29 cellular contexts compared by ENCODE assay signal in genomic region chr2:39668576-39668975, GRCh38. TPM values are rescaled to one million over a fixed set of nuclear protein-coding genes. Genes with fewer than 3 reads are reported as not detected.
"Had no signal": no experiment of that assay in that cellular context is flagged by ENCODE, and none has a peak within 500 bp of the region (broad histone marks: within the 10 kb centered on the region; RNA-seq: fewer than 3 reads in every experiment).

No MANE protein-coding gene starts in this region.

- H3K9me3 Mint-ChIP-seq: memory B cell; natural killer cell treated with Interleukin-12 subunit alpha and Interleukin-12 subunit beta and Interleukin-15 and Interleukin-18, amount 100 ng/mL, for 72 hours; stimulated activated memory B cell treated with anti-CD40 and anti-IgM and Interleukin-4, amounts not matched to agents 10 μg/mL and 1 μg/mL and 100 μg/mL, for 72 hours had no signal

- H3K27ac ChIP-seq: heart left ventricle, left ventricle myocardium inferior, neutrophil, parathyroid adenoma, psoas muscle, right lobe of liver, spleen, stomach, testis, thyroid gland, transverse colon, upper lobe of right lung had no signal

- DNase-seq: glutamatergic neuron; heart left ventricle; hypothalamus; immature natural killer cell; left ventricle myocardium inferior; midbrain; mucosa of descending colon; naive thymus-derived CD4-positive, alpha-beta T cell; occipital lobe; psoas muscle; right lobe of liver; small intestine; spleen; stimulated activated CD4-positive, alpha-beta T cell treated with anti-CD3 and anti-CD28 coated beads, Interleukin-1b, Interleukin-23, amount 100 ng/mL, for 48 hours; stimulated activated CD4-positive, alpha-beta T cell treated with anti-CD3 and anti-CD28 coated beads, Interleukin-2, amount 100 ng/mL, for 48 hours; stimulated activated CD4-positive, alpha-beta T cell treated with anti-CD3 and anti-CD28 coated beads, Interleukin-4, amount 100 ng/mL, for 4 hours; stimulated activated CD8-positive, alpha-beta memory T cell treated with anti-CD3 and anti-CD28 coated beads, Interleukin-4, amount 100 ng/mL, for 48 hours; stimulated activated naive CD8-positive, alpha-beta T cell treated with anti-CD3 and anti-CD28 coated beads, Interleukin-15, Interleukin-2, amounts not matched to agents 100 U/mL and 50 U/mL, for 24 hours; stomach; testis; thyroid gland; transverse colon; upper lobe of right lung had no signal

- H3K4me3 ChIP-seq: heart left ventricle, left ventricle myocardium inferior, lung, mucosa of descending colon, psoas muscle, right lobe of liver, spleen, stomach, testis, thyroid gland, transverse colon, upper lobe of right lung had no signal

- H3K4me3 Mint-ChIP-seq: immature natural killer cell; memory B cell; naive thymus-derived CD4-positive, alpha-beta T cell; natural killer cell treated with Interleukin-12 subunit alpha and Interleukin-12 subunit beta and Interleukin-15 and Interleukin-18, amount 100 ng/mL, for 72 hours; stimulated activated memory B cell treated with anti-CD40 and anti-IgM and Interleukin-4, amounts not matched to agents 10 μg/mL and 1 μg/mL and 100 μg/mL, for 72 hours had no signal

- H3K36me3 ChIP-seq: heart left ventricle, left ventricle myocardium inferior, neutrophil, right lobe of liver, spleen, stomach, thyroid gland, transverse colon, upper lobe of right lung had no signal

- H3K9me3 ChIP-seq: heart left ventricle, left ventricle myocardium inferior, mucosa of descending colon, neutrophil, psoas muscle, right lobe of liver, spleen, stomach, testis, thyroid gland, transverse colon, upper lobe of right lung had no signal

- H3K36me3 Mint-ChIP-seq: immature natural killer cell; stimulated activated memory B cell treated with anti-CD40 and anti-IgM and Interleukin-4, amounts not matched to agents 10 μg/mL and 1 μg/mL and 100 μg/mL, for 72 hours had no signal

- H3K27ac Mint-ChIP-seq: immature natural killer cell; memory B cell; naive thymus-derived CD4-positive, alpha-beta T cell; natural killer cell treated with Interleukin-12 subunit alpha and Interleukin-12 subunit beta and Interleukin-15 and Interleukin-18, amount 100 ng/mL, for 72 hours; stimulated activated memory B cell treated with anti-CD40 and anti-IgM and Interleukin-4, amounts not matched to agents 10 μg/mL and 1 μg/mL and 100 μg/mL, for 72 hours had no signal

- H3K27me3 ChIP-seq: testis, thyroid gland had no signal

- H3K4me1 ChIP-seq: parathyroid adenoma had no signal

RNA-seq across cellular contexts. Expression of gene TMEM178A, which starts 2.9 kb away (rescaled TPM):
- total RNA-seq: natural killer cell treated with Interleukin-12 subunit alpha and Interleukin-12 subunit beta and Interleukin-15 and Interleukin-18, amount 100 ng/mL, for 72 hours had no signal
- polyA plus RNA-seq: immature natural killer cell; naive thymus-derived CD4-positive, alpha-beta T cell had no signal
